In the genomic region with DNA sequence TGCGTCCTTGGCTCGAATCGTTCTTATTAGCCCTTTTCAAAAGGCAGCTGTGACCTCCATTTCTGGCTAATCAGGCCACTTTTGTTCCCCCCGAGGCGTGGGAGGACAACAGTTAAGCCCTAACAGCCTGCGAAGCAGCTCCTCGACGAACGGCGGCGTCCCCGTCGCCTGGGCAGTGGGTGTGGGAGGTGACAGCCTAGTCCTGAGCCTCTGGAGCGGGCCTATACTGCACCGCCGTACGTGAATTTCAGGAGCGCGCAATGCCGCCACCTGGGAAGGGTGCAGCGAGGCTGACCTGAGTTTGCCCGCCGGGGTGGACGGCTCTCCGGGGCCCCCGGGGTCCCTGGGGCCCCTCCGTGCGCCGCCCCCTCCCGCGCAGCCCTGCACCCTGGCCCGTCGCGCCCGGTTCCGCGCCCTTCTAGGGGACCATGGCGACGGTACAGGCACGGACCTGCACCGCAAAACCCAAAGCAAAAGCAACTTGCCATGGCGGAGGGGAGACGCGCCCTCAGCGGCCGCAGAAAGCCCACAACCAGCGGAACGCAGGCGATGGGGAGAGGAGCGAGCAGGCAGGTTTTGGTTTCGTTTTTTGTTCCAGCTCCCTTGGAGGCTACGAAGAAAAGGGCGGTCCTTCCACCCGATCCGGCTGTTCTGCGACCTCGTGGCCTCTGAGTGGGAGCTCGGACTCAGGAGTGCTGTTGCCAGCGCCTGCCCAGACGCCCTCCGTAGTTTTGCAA, we compare ENCODE assay signal across 1 cellular context.
TF ChIP-seq lines count a peak whose summit lies in the region.

Gene RBM43, minus strand, starts transcription at position 624 of the 737 bp plus-strand sequence. Its CDS starts 136 bp downstream, at position 488.

TF ChIP-seq in HepG2, 621 proteins besides CTCF, POLR2A, EP300 and RAD21 (continued from another document and continues in another):
- TF ChIP-seq, protein P1, sequence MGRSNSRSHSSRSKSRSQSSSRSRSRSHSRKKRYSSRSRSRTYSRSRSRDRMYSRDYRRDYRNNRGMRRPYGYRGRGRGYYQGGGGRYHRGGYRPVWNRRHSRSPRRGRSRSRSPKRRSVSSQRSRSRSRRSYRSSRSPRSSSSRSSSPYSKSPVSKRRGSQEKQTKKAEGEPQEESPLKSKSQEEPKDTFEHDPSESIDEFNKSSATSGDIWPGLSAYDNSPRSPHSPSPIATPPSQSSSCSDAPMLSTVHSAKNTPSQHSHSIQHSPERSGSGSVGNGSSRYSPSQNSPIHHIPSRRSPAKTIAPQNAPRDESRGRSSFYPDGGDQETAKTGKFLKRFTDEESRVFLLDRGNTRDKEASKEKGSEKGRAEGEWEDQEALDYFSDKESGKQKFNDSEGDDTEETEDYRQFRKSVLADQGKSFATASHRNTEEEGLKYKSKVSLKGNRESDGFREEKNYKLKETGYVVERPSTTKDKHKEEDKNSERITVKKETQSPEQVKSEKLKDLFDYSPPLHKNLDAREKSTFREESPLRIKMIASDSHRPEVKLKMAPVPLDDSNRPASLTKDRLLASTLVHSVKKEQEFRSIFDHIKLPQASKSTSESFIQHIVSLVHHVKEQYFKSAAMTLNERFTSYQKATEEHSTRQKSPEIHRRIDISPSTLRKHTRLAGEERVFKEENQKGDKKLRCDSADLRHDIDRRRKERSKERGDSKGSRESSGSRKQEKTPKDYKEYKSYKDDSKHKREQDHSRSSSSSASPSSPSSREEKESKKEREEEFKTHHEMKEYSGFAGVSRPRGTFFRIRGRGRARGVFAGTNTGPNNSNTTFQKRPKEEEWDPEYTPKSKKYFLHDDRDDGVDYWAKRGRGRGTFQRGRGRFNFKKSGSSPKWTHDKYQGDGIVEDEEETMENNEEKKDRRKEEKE (IDR thresholded peaks at IDR 0.05), result no peak
- TF ChIP-seq, protein P2, sequence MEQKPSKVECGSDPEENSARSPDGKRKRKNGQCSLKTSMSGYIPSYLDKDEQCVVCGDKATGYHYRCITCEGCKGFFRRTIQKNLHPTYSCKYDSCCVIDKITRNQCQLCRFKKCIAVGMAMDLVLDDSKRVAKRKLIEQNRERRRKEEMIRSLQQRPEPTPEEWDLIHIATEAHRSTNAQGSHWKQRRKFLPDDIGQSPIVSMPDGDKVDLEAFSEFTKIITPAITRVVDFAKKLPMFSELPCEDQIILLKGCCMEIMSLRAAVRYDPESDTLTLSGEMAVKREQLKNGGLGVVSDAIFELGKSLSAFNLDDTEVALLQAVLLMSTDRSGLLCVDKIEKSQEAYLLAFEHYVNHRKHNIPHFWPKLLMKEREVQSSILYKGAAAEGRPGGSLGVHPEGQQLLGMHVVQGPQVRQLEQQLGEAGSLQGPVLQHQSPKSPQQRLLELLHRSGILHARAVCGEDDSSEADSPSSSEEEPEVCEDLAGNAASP (CRISPR knock-in tag; IDR thresholded peaks at IDR 0.05; ENCODE audit: borderline replicate concordance), result peak; percentile 11; the same call in 1 of the 2 replicates
- TF ChIP-seq ZNF619 (CRISPR knock-in tag; IDR thresholded peaks at IDR 0.05) (peak; percentile 84; the same call in 1 of the 2 replicates), ZNF724P (CRISPR knock-in tag; IDR thresholded peaks at IDR 0.05; ENCODE audit: borderline replicate concordance) (peak; percentile 63; the same call in 1 of the 2 replicates), ZNF224 (CRISPR knock-in tag; IDR thresholded peaks at IDR 0.05) (peak; percentile 70; the same call in 1 of the 2 replicates), FOXP1 (IDR thresholded peaks at IDR 0.05) (no peak), FOXP1 (CRISPR knock-in tag; IDR thresholded peaks at IDR 0.05) (no peak), SMC3 (IDR thresholded peaks at IDR 0.05; ENCODE audit: low read length) (no peak), ATF1 (CRISPR knock-in tag; IDR thresholded peaks at IDR 0.05) (no peak), ZKSCAN8 (CRISPR knock-in tag; IDR thresholded peaks at IDR 0.05; ENCODE audit: borderline replicate concordance) (no peak), ZFP36L2 (CRISPR knock-in tag; IDR thresholded peaks at IDR 0.05) (no peak; the same call in 1 of the 2 replicates), NCOA2 (CRISPR knock-in tag; IDR thresholded peaks at IDR 0.05) (no peak), SNAI1 (CRISPR knock-in tag; IDR thresholded peaks at IDR 0.05; ENCODE audit: borderline replicate concordance) (no peak), SAP130 (CRISPR knock-in tag; IDR thresholded peaks at IDR 0.05; ENCODE audit: low read depth) (peak; percentile 70), NFYB (CRISPR knock-in tag; IDR thresholded peaks at IDR 0.05) (0 out of 2 replicates have a peak, but pooled peaks have one; percentile 21), YY1 (IDR thresholded peaks at IDR 0.05; ENCODE audit: insufficient read depth, insufficient replicate concordance, low read depth, low read length) (no peak), NFIB (CRISPR knock-in tag; IDR thresholded peaks at IDR 0.05; ENCODE audit: borderline replicate concordance) (no peak), TBX2 (CRISPR knock-in tag; IDR thresholded peaks at IDR 0.05; ENCODE audit: borderline replicate concordance) (peak; percentile 76), SRY (CRISPR knock-in tag; IDR thresholded peaks at IDR 0.05) (peak; percentile 71; the same call in 1 of the 2 replicates), FOXA1 (IDR thresholded peaks at IDR 0.05) (no peak), FOXA1 (CRISPR knock-in tag; IDR thresholded peaks at IDR 0.05) (0 out of 2 replicates have a peak, but pooled peaks have one; percentile 2), IKZF5 (CRISPR knock-in tag; IDR thresholded peaks at IDR 0.05) (0 out of 2 replicates have a peak, but pooled peaks have one; percentile 6), SALL1 (CRISPR knock-in tag; IDR thresholded peaks at IDR 0.05) (peak; percentile 71), ZNF784 (CRISPR knock-in tag; IDR thresholded peaks at IDR 0.05; ENCODE audit: borderline replicate concordance) (peak; percentile 90), KLF11 (CRISPR knock-in tag; IDR thresholded peaks at IDR 0.05) (no peak), XRCC5 (optimal IDR thresholded peaks at IDR 0.05; ENCODE audit: low read length) (peak; percentile 59), NFE2L1 (CRISPR knock-in tag; IDR thresholded peaks at IDR 0.05; ENCODE audit: borderline replicate concordance) (no peak), TEAD3 (CRISPR knock-in tag; optimal IDR thresholded peaks at IDR 0.05; ENCODE audit: borderline replicate concordance) (peak; percentile 37), KDM5B (CRISPR knock-in tag; IDR thresholded peaks at IDR 0.05; ENCODE audit: borderline replicate concordance) (peak; percentile 95), IRX3 (CRISPR knock-in tag; IDR thresholded peaks at IDR 0.05; ENCODE audit: borderline replicate concordance, low read depth) (peak; percentile 52; the same call in 1 of the 2 replicates), ZNF816 (CRISPR knock-in tag; IDR thresholded peaks at IDR 0.05; ENCODE audit: borderline replicate concordance) (no peak), ZNF296 (CRISPR knock-in tag; conservative IDR thresholded peaks at IDR 0.05) (no peak), ZNF230 (CRISPR knock-in tag; IDR thresholded peaks at IDR 0.05) (peak; percentile 94), ZNF674 (CRISPR knock-in tag; IDR thresholded peaks at IDR 0.05; ENCODE audit: low read depth) (0 out of 2 replicates have a peak, but pooled peaks have one; percentile 70), HDAC2 (CRISPR knock-in tag; IDR thresholded peaks at IDR 0.05) (peak; percentile 18; the same call in 1 of the 2 replicates), PHF21A (CRISPR knock-in tag; IDR thresholded peaks at IDR 0.05) (peak; percentile 87), KLF13 (CRISPR knock-in tag; IDR thresholded peaks at IDR 0.05) (no peak), TARDBP (CRISPR knock-in tag; IDR thresholded peaks at IDR 0.05) (peak; percentile 76; the same call in 1 of the 2 replicates), ZNF720 (CRISPR knock-in tag; IDR thresholded peaks at IDR 0.05) (no peak), ZNF124 (CRISPR knock-in tag; IDR thresholded peaks at IDR 0.05) (0 out of 2 replicates have a peak, but pooled peaks have one; percentile 9)
- TF ChIP-seq, protein P3, sequence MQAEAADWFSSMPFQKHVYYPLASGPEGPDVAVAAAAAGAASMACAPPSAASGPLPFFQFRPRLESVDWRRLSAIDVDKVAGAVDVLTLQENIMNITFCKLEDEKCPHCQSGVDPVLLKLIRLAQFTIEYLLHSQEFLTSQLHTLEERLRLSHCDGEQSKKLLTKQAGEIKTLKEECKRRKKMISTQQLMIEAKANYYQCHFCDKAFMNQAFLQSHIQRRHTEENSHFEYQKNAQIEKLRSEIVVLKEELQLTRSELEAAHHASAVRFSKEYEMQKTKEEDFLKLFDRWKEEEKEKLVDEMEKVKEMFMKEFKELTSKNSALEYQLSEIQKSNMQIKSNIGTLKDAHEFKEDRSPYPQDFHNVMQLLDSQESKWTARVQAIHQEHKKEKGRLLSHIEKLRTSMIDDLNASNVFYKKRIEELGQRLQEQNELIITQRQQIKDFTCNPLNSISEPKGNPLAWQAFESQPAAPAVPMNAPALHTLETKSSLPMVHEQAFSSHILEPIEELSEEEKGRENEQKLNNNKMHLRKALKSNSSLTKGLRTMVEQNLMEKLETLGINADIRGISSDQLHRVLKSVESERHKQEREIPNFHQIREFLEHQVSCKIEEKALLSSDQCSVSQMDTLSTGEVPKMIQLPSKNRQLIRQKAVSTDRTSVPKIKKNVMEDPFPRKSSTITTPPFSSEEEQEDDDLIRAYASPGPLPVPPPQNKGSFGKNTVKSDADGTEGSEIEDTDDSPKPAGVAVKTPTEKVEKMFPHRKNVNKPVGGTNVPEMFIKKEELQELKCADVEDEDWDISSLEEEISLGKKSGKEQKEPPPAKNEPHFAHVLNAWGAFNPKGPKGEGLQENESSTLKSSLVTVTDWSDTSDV (CRISPR knock-in tag; IDR thresholded peaks at IDR 0.05), result 0 out of 2 replicates have a peak, but pooled peaks have one; percentile 64
- TF ChIP-seq, protein P4, sequence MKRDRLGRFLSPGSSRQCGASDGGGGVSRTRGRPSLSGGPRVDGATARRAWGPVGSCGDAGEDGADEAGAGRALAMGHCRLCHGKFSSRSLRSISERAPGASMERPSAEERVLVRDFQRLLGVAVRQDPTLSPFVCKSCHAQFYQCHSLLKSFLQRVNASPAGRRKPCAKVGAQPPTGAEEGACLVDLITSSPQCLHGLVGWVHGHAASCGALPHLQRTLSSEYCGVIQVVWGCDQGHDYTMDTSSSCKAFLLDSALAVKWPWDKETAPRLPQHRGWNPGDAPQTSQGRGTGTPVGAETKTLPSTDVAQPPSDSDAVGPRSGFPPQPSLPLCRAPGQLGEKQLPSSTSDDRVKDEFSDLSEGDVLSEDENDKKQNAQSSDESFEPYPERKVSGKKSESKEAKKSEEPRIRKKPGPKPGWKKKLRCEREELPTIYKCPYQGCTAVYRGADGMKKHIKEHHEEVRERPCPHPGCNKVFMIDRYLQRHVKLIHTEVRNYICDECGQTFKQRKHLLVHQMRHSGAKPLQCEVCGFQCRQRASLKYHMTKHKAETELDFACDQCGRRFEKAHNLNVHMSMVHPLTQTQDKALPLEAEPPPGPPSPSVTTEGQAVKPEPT (CRISPR knock-in tag; IDR thresholded peaks at IDR 0.05; ENCODE audit: low read depth), result peak; percentile 95
- TF ChIP-seq, protein P5, sequence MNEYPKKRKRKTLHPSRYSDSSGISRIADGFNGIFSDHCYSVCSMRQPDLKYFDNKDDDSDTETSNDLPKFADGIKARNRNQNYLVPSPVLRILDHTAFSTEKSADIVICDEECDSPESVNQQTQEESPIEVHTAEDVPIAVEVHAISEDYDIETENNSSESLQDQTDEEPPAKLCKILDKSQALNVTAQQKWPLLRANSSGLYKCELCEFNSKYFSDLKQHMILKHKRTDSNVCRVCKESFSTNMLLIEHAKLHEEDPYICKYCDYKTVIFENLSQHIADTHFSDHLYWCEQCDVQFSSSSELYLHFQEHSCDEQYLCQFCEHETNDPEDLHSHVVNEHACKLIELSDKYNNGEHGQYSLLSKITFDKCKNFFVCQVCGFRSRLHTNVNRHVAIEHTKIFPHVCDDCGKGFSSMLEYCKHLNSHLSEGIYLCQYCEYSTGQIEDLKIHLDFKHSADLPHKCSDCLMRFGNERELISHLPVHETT (CRISPR knock-in tag; conservative IDR thresholded peaks at IDR 0.05), result no peak
- TF ChIP-seq, protein P6, sequence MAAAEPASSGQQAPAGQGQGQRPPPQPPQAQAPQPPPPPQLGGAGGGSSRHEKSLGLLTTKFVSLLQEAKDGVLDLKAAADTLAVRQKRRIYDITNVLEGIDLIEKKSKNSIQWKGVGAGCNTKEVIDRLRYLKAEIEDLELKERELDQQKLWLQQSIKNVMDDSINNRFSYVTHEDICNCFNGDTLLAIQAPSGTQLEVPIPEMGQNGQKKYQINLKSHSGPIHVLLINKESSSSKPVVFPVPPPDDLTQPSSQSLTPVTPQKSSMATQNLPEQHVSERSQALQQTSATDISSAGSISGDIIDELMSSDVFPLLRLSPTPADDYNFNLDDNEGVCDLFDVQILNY (CRISPR knock-in tag; conservative IDR thresholded peaks at IDR 0.05), result no peak
